ENCODE assay signal across 11 cellular contexts in the genomic region with DNA sequence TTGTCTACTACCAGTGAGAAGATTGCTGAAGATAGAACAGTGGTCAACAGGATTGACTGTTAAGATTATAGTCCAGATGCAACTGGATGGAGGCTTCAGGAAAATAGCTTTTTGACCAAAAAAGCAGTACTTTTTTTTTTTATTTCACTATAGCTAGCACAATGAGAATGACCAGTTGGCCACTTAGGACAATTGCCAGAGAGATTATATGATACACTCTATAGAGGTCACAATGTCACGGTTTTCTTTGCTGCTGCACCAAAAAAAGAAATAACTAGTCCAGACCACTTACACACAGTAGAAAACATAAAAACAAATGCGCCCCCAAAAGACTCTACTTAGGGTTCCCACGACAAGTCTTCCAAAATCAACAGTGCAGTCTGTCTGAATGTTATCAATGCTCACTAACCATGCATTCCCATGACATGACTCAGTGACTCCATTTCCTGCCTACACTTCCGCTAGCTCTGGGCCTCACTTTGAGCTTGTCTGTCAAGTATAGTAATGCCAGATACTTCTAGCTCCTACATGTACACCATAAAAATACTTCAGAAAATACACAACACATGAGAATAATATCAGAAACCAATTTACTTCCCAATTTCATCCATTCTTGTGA.
A peak's percentile ranks its signal among the peaks of the same experiment; 100 is the strongest.
DNase-seq lines count a peak whose midpoint lies in the region; ATAC-seq, FAIRE-seq and TF ChIP-seq lines count a peak whose summit lies in the region.
"Had no signal": no experiment of that assay in that cellular context is flagged by ENCODE, and none has a peak within 500 bp of the region (broad histone marks: within the 10 kb centered on the region; RNA-seq: fewer than 3 reads in every experiment).

No MANE protein-coding gene starts in this region.

- BruUV-seq in HepG2 (replicated peaks; lab: Mats Ljungman, UMichigan): no TSS peak

- DNase-seq in AG04450 (ENCODE audit: low read depth, low spot score) (peak; percentile 84), KBM-7 (peak; percentile 82), bronchial epithelial cell (ENCODE audit: low read depth) (peak; percentile 91), HepG2 (ENCODE audit: low spot score) (peak; percentile 40), hypothalamus (lab: John Stamatoyannopoulos, UW) (no peak), sciatic nerve (ENCODE audit: low spot score) (no peak)
- DNase-seq: activated CD8-positive, alpha-beta memory T cell treated with anti-CD3 and anti-CD28 coated beads for 24 hours; DMS153; NCI-H1436 had no signal

- TF ChIP-seq RAD21 in HepG2 (CRISPR knock-in tag; IDR thresholded peaks at IDR 0.05): no peak

- WGBS in HepG2 (ENCODE audit: low lambda C conversion rate): 87% methylated on average over 4 of the region's 4 CpGs

- ATAC-seq in HepG2 (no peak), HG03139 (IDR thresholded peaks at IDR 0.05; ENCODE audit: unreplicated experiment) (no peak), sciatic nerve (no peak), HG03159 (IDR thresholded peaks at IDR 0.05; ENCODE audit: unreplicated experiment) (no peak)

- H3K36me3 ChIP-seq in bronchial epithelial cell (ENCODE audit: control insufficient read depth, insufficient read depth, low read length): no peaks in the 10 kb centered on the region
- H3K36me3 ChIP-seq in HepG2 (replicated peaks in 1 of 2; ENCODE audit: control insufficient read depth in 1 of 2, insufficient read depth in 2 of 2, low read length in 2 of 2): no peaks in the 10 kb centered on the region; a peak in 1 of 5 replicates

- TF ChIP-seq CTCF in AG04450 (IDR thresholded peaks at IDR 0.05; ENCODE audit: low read depth, low read length): no peak
- TF ChIP-seq CTCF in bronchial epithelial cell (IDR thresholded peaks at IDR 0.05; ENCODE audit: insufficient read depth, low read length, severe bottlenecking): no peak
- no peak for TF ChIP-seq CTCF in HepG2 (CRISPR knock-in tag; IDR thresholded peaks at IDR 0.05)

- intact Hi-C loops in HepG2 (cut with micrococcal nuclease; ENCODE audit: unreplicated experiment): no loop called here
- intact Hi-C loops in sciatic nerve (cut with DNase I): no loop called here

- in situ Hi-C loops in KBM-7 (cut with MboI; ENCODE audit: low pct_unique_long_range_greater_than_20kb, low sequenced_read_pairs): no loop called here
- in situ Hi-C loops in HepG2 (cut with HindIII; ENCODE audit: extremely low pct_ligation_motif_present, low pct_unique_long_range_greater_than_20kb): no loop called here

- POLR2A ChIA-PET in AG04450 (lab: Yijun Ruan, JAX): interaction anchor here (1.3 kb wide), 1 partner anchor 48 kb away, joined by 4 read pairs; no protein-coding TSS in a partner anchor
- POLR2A ChIA-PET in HepG2 (lab: Yijun Ruan, JAX): interaction anchor here (1.4 kb wide), 1 partner anchor 48 kb away, joined by 4 read pairs; no protein-coding TSS in a partner anchor

- no peak for TF ChIP-seq POLR2A in HepG2 (IDR thresholded peaks at IDR 0.05; ENCODE audit: insufficient read depth in 1 of 2, low read depth in 2 of 2, low read length in 2 of 2)

- no peak overlapping the region for H3K9ac ChIP-seq in HepG2 (ENCODE audit: insufficient read depth, low read depth, low read length)

- no peak overlapping the region for H3K4me3 ChIP-seq in AG04450 (ENCODE audit: low read depth, low read length)
- no peak overlapping the region for H3K4me3 ChIP-seq in bronchial epithelial cell (ENCODE audit: low read depth, low read length)
- no peak overlapping the region for H3K4me3 ChIP-seq in HepG2 (replicated peaks in 1 of 3; ENCODE audit: insufficient read depth in 1 of 3, low read depth in 2 of 3, low read length in 3 of 3)

- H3K27me3 ChIP-seq in AG04450 (ENCODE audit: control insufficient read depth, insufficient read depth, low read length) (no peaks in the 10 kb centered on the region), bronchial epithelial cell (ENCODE audit: control insufficient read depth, insufficient read depth, low read length) (no peaks in the 10 kb centered on the region), HepG2 (ENCODE audit: control insufficient read depth in 1 of 2, insufficient read depth in 2 of 2, low read length in 2 of 2) (no peaks in the 10 kb centered on the region)

- no peak overlapping the region for H3K4me2 ChIP-seq in HepG2 (ENCODE audit: low read depth, low read length)

- peaks cover 12% of the 10 kb centered on the region; the same call in 1 of the 2 replicates for H3K4me1 ChIP-seq in HepG2 (ENCODE audit: insufficient read depth, low read length)

- no peak for TF ChIP-seq EP300 in HepG2 (IDR thresholded peaks at IDR 0.05; ENCODE audit: low read depth in 2 of 2, low read length in 2 of 2)
- TF ChIP-seq EP300 in HepG2 (CRISPR knock-in tag; IDR thresholded peaks at IDR 0.05; ENCODE audit: borderline replicate concordance): no peak

- CTCF ChIA-PET in AG04450 (lab: Charles Lee) (interaction anchor here (0.8 to 1.3 kb wide), 2 partner anchors 19 to 48 kb away, joined by 3 to 4 read pairs; no protein-coding TSS in a partner anchor), HepG2 (lab: Yijun Ruan, JAX; ENCODE audit: low intra/inter-chr PET ratio, low total read pairs) (no interaction called here)

- no peaks in the 10 kb centered on the region for H4K20me1 ChIP-seq in HepG2 (ENCODE audit: insufficient read depth, low read length)

- H2AFZ ChIP-seq in HepG2 (ENCODE audit: low read length): no peak overlapping the region

- H3K27ac ChIP-seq in AG04450 (ENCODE audit: low read depth, low read length): peak overlapping the region; percentile 69
- no peak overlapping the region for H3K27ac ChIP-seq in HepG2 (ENCODE audit: extremely low read length, insufficient read depth, low read length)

- no peak for FAIRE-seq in bronchial epithelial cell (lab: Jason Lieb, UNC)
- no peak for FAIRE-seq in HepG2 (lab: Jason Lieb, UNC)

- no peaks in the 10 kb centered on the region for H3K79me2 ChIP-seq in HepG2 (ENCODE audit: insufficient read depth, low read length)

- H3K9me3 ChIP-seq in AG04450 (ENCODE audit: control insufficient read depth, insufficient read depth, low read length) (no peaks in the 10 kb centered on the region), HepG2 (ENCODE audit: low read length) (no peaks in the 10 kb centered on the region)

TF ChIP-seq in HepG2, 621 proteins besides CTCF, POLR2A, EP300 and RAD21:
- TF ChIP-seq, protein P1, sequence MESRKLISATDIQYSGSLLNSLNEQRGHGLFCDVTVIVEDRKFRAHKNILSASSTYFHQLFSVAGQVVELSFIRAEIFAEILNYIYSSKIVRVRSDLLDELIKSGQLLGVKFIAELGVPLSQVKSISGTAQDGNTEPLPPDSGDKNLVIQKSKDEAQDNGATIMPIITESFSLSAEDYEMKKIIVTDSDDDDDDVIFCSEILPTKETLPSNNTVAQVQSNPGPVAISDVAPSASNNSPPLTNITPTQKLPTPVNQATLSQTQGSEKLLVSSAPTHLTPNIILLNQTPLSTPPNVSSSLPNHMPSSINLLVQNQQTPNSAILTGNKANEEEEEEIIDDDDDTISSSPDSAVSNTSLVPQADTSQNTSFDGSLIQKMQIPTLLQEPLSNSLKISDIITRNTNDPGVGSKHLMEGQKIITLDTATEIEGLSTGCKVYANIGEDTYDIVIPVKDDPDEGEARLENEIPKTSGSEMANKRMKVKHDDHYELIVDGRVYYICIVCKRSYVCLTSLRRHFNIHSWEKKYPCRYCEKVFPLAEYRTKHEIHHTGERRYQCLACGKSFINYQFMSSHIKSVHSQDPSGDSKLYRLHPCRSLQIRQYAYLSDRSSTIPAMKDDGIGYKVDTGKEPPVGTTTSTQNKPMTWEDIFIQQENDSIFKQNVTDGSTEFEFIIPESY (CRISPR knock-in tag; IDR thresholded peaks at IDR 0.05): peak; percentile 65
- TF ChIP-seq FOSL2 (CRISPR knock-in tag; IDR thresholded peaks at IDR 0.05) (peak; percentile 81), HNF4A (CRISPR knock-in tag; IDR thresholded peaks at IDR 0.05) (no peak), ZNF382 (CRISPR knock-in tag; IDR thresholded peaks at IDR 0.05; ENCODE audit: borderline replicate concordance) (no peak), ZBTB7A (CRISPR knock-in tag; IDR thresholded peaks at IDR 0.05) (no peak)
TF ChIP-seq in HepG2: peak in this region for 2.

Comparison
In these comparisons a context has a peak if more than half of its experiments do, and no peak if none do; other contexts are left out.
1. DNase-seq: peak in AG04450 (single experiment), KBM-7 (single experiment), bronchial epithelial cell (single experiment) and HepG2 (single experiment); none in hypothalamus (0 of 51) and sciatic nerve (single experiment).